In genomic region chr5:141875022-141875740, GRCh38 we compare ENCODE assay signal across 3 cellular contexts.
A peak's percentile ranks its signal among the peaks of the same experiment; 100 is the strongest.
TF ChIP-seq lines count a peak whose summit lies in the region.

No MANE protein-coding gene starts in this region.

TF ChIP-seq in HCT116, 20 proteins besides CTCF, POLR2A, EP300 and RAD21:
- TF ChIP-seq ZNF274 (IDR thresholded peaks at IDR 0.05; ENCODE audit: low read depth, low read length) (no peak), EGR1 (IDR thresholded peaks at IDR 0.05; ENCODE audit: low read depth) (no peak), FOSL1 (IDR thresholded peaks at IDR 0.05; ENCODE audit: low read depth) (no peak), POLR2AphosphoS5 (IDR thresholded peaks at IDR 0.05; ENCODE audit: low read depth, low read length) (no peak), ATF3 (IDR thresholded peaks at IDR 0.05) (no peak), TCF7L2 (IDR thresholded peaks at IDR 0.05; ENCODE audit: borderline replicate concordance, extremely low read depth, insufficient read depth, insufficient read length) (no peak), SP1 (IDR thresholded peaks at IDR 0.05; ENCODE audit: low read depth) (no peak), EZH2phosphoT487 (IDR thresholded peaks at IDR 0.05; ENCODE audit: borderline replicate concordance) (no peak), SIN3A (IDR thresholded peaks at IDR 0.05; ENCODE audit: low read depth) (no peak), CBX3 (IDR thresholded peaks at IDR 0.05; ENCODE audit: low read depth) (no peak), JUND (IDR thresholded peaks at IDR 0.05) (no peak), SRF (IDR thresholded peaks at IDR 0.05; ENCODE audit: low read depth) (no peak), CEBPB (IDR thresholded peaks at IDR 0.05; ENCODE audit: low read depth) (no peak), ZFX (IDR thresholded peaks at IDR 0.05) (no peak), EZH2 (IDR thresholded peaks at IDR 0.05) (no peak)
- TF ChIP-seq, protein P1, sequence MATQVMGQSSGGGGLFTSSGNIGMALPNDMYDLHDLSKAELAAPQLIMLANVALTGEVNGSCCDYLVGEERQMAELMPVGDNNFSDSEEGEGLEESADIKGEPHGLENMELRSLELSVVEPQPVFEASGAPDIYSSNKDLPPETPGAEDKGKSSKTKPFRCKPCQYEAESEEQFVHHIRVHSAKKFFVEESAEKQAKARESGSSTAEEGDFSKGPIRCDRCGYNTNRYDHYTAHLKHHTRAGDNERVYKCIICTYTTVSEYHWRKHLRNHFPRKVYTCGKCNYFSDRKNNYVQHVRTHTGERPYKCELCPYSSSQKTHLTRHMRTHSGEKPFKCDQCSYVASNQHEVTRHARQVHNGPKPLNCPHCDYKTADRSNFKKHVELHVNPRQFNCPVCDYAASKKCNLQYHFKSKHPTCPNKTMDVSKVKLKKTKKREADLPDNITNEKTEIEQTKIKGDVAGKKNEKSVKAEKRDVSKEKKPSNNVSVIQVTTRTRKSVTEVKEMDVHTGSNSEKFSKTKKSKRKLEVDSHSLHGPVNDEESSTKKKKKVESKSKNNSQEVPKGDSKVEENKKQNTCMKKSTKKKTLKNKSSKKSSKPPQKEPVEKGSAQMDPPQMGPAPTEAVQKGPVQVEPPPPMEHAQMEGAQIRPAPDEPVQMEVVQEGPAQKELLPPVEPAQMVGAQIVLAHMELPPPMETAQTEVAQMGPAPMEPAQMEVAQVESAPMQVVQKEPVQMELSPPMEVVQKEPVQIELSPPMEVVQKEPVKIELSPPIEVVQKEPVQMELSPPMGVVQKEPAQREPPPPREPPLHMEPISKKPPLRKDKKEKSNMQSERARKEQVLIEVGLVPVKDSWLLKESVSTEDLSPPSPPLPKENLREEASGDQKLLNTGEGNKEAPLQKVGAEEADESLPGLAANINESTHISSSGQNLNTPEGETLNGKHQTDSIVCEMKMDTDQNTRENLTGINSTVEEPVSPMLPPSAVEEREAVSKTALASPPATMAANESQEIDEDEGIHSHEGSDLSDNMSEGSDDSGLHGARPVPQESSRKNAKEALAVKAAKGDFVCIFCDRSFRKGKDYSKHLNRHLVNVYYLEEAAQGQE (IDR thresholded peaks at IDR 0.05; ENCODE audit: low read depth), result no peak
- TF ChIP-seq, protein P2, sequence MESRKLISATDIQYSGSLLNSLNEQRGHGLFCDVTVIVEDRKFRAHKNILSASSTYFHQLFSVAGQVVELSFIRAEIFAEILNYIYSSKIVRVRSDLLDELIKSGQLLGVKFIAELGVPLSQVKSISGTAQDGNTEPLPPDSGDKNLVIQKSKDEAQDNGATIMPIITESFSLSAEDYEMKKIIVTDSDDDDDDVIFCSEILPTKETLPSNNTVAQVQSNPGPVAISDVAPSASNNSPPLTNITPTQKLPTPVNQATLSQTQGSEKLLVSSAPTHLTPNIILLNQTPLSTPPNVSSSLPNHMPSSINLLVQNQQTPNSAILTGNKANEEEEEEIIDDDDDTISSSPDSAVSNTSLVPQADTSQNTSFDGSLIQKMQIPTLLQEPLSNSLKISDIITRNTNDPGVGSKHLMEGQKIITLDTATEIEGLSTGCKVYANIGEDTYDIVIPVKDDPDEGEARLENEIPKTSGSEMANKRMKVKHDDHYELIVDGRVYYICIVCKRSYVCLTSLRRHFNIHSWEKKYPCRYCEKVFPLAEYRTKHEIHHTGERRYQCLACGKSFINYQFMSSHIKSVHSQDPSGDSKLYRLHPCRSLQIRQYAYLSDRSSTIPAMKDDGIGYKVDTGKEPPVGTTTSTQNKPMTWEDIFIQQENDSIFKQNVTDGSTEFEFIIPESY (IDR thresholded peaks at IDR 0.05; ENCODE audit: extremely low read depth, insufficient replicate concordance, low read length), result no peak
- TF ChIP-seq, protein P3, sequence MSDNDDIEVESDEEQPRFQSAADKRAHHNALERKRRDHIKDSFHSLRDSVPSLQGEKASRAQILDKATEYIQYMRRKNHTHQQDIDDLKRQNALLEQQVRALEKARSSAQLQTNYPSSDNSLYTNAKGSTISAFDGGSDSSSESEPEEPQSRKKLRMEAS (IDR thresholded peaks at IDR 0.05), result no peak

TF ChIP-seq in HepG2, 621 proteins besides CTCF, POLR2A, EP300 and RAD21:
- TF ChIP-seq ZNF782 (CRISPR knock-in tag; IDR thresholded peaks at IDR 0.05; ENCODE audit: borderline replicate concordance) (no peak), MAFK (conservative IDR thresholded peaks at IDR 0.05 in 1 of 2, IDR thresholded peaks at IDR 0.05 in 1 of 2; ENCODE audit: low read length in 2 of 2) (0 out of 4 replicates have a peak, but pooled peaks of 1 of the 2 experiments have one; percentile 7)

TF ChIP-seq in HEK293T, 16 proteins besides CTCF, POLR2A, EP300 and RAD21:
- TF ChIP-seq ZNF384 (IDR thresholded peaks at IDR 0.05) (no peak), ARNT (IDR thresholded peaks at IDR 0.05) (no peak), FOXK2 (IDR thresholded peaks at IDR 0.05) (no peak), CTBP1 (IDR thresholded peaks at IDR 0.05; ENCODE audit: borderline replicate concordance) (no peak), NFRKB (IDR thresholded peaks at IDR 0.05) (no peak), ELF4 (IDR thresholded peaks at IDR 0.05) (no peak), LEF1 (IDR thresholded peaks at IDR 0.05; ENCODE audit: borderline replicate concordance) (no peak), SUZ12 (IDR thresholded peaks at IDR 0.05) (no peak), FOXA1 (IDR thresholded peaks at IDR 0.05) (no peak), BHLHE40 (IDR thresholded peaks at IDR 0.05; ENCODE audit: borderline replicate concordance) (no peak), SP1 (IDR thresholded peaks at IDR 0.05) (no peak)
